In genomic region chr16:79628501-79628975, GRCh38 we compare ENCODE assay signal across 7 cellular contexts. TPM values are rescaled to one million over a fixed set of nuclear protein-coding genes. Genes with fewer than 3 reads are reported as not detected.
A peak's percentile ranks its signal among the peaks of the same experiment; 100 is the strongest.
DNase-seq lines count a peak whose midpoint lies in the region; ATAC-seq and TF ChIP-seq lines count a peak whose summit lies in the region.

No MANE protein-coding gene starts in this region.

- H3K27ac Mint-ChIP-seq in activated T-cell treated with anti-CD3 and anti-CD28 coated beads, Interleukin-2, amount 50 U/mL, for 24 hours: peak overlapping the region; percentile 76

- H3K36me3 Mint-ChIP-seq in activated T-cell treated with anti-CD3 and anti-CD28 coated beads, Interleukin-2, amount 50 U/mL, for 24 hours (ENCODE audit: low read depth): no peaks in the 10 kb centered on the region

- intact Hi-C loops in body of pancreas (cut with DNase I): no loop called here

- peaks cover 33% of the 10 kb centered on the region for H3K4me1 Mint-ChIP-seq in activated T-cell treated with anti-CD3 and anti-CD28 coated beads, Interleukin-2, amount 50 U/mL, for 24 hours (ENCODE audit: low read depth)

- no peaks in the 10 kb centered on the region for H3K27me3 ChIP-seq in body of pancreas

- WGBS in body of pancreas, 2 donors: 75 to 76% methylated on average over 5 of the region's 5 CpGs

- H3K27me3 Mint-ChIP-seq in activated T-cell treated with anti-CD3 and anti-CD28 coated beads, Interleukin-2, amount 50 U/mL, for 24 hours: peaks cover 59% of the 10 kb centered on the region

- H3K27ac ChIP-seq in body of pancreas: no peak overlapping the region

- no peak overlapping the region for H3K4me3 ChIP-seq in body of pancreas

- ATAC-seq in GM21423 (IDR thresholded peaks at IDR 0.05; ENCODE audit: unreplicated experiment) (peak; percentile 75), HG03469 (IDR thresholded peaks at IDR 0.05; ENCODE audit: unreplicated experiment) (peak; percentile 84), body of pancreas (no peak)

- no peak overlapping the region for H3K4me3 Mint-ChIP-seq in activated T-cell treated with anti-CD3 and anti-CD28 coated beads, Interleukin-2, amount 50 U/mL, for 24 hours

- H3K9me3 Mint-ChIP-seq in activated T-cell treated with anti-CD3 and anti-CD28 coated beads, Interleukin-2, amount 50 U/mL, for 24 hours: peaks cover 2% of the 10 kb centered on the region

- H3K9me3 ChIP-seq in body of pancreas: no peaks in the 10 kb centered on the region

- TF ChIP-seq POLR2A in body of pancreas (IDR thresholded peaks at IDR 0.05): no peak

- TF ChIP-seq CTCF in body of pancreas (IDR thresholded peaks at IDR 0.05): no peak

- peak; percentile 75 for DNase-seq in activated T-cell treated with anti-CD3 and anti-CD28 coated beads, Interleukin-2, amount 50 U/mL, for 24 hours
- DNase-seq in stimulated activated CD4-positive, alpha-beta T cell treated with anti-CD3 and anti-CD28 coated beads, Interleukin-15, amount 100 ng/mL, for 24 hours: peak; percentile 83
- DNase-seq in NCI-H2107 treated with DMSO at 0.1 percent for 48 hours (lab: John Stamatoyannopoulos, UW; ENCODE audit: unreplicated experiment): no peak
- no peak for DNase-seq in body of pancreas
- no peak for DNase-seq in NCI-H2196 treated with DMSO at 0.1 percent for 48 hours (lab: John Stamatoyannopoulos, UW; ENCODE audit: unreplicated experiment)

- no peaks in the 10 kb centered on the region for H3K4me1 ChIP-seq in body of pancreas

- no peaks in the 10 kb centered on the region for H3K36me3 ChIP-seq in body of pancreas (replicated peaks in 1 of 2; ENCODE audit: insufficient read depth in 1 of 2, low read depth in 2 of 2)

RNA-seq across cellular contexts. Expression of gene MAF, which starts 28.0 kb away (rescaled TPM):
- 10 to 100 TPM; 10.9 to 31.3 TPM for total RNA-seq in body of pancreas

Comparison
In these comparisons a context has a peak if more than half of its experiments do, and no peak if none do; other contexts are left out.
1. DNase-seq: peak in activated T-cell treated with anti-CD3 and anti-CD28 coated beads, Interleukin-2, amount 50 U/mL, for 24 hours (single experiment) and stimulated activated CD4-positive, alpha-beta T cell treated with anti-CD3 and anti-CD28 coated beads, Interleukin-15, amount 100 ng/mL, for 24 hours (single experiment); none in NCI-H2107 treated with DMSO at 0.1 percent for 48 hours (single experiment), body of pancreas (0 of 4) and NCI-H2196 treated with DMSO at 0.1 percent for 48 hours (single experiment).